ENCODE assay signal across 17 cellular contexts in genomic region chr1:167755568-167756145, GRCh38. TPM values are rescaled to one million over a fixed set of nuclear protein-coding genes. Genes with fewer than 3 reads are reported as not detected.
DNase-seq lines count a peak whose midpoint lies in the region; ATAC-seq and TF ChIP-seq lines count a peak whose summit lies in the region.
"Had no signal": no experiment of that assay in that cellular context is flagged by ENCODE, and none has a peak within 500 bp of the region (broad histone marks: within the 10 kb centered on the region; RNA-seq: fewer than 3 reads in every experiment).

No MANE protein-coding gene starts in this region.

- TF ChIP-seq CTCF in hepatocyte (IDR thresholded peaks at IDR 0.05; ENCODE audit: poor library complexity) (no peak), progenitor cell of endocrine pancreas (IDR thresholded peaks at IDR 0.05; ENCODE audit: unreplicated experiment) (no peak)

- peaks cover 3% of the 10 kb centered on the region for H3K9me3 Mint-ChIP-seq in progenitor cell of endocrine pancreas (ENCODE audit: low read depth)
- H3K9me3 Mint-ChIP-seq in effector memory CD8-positive, alpha-beta T cell, result no peaks in the 10 kb centered on the region
- H3K9me3 Mint-ChIP-seq: CD4-positive, alpha-beta T cell; H9 had no signal

- H3K4me1 ChIP-seq in BLaER1 treated with 17β-estradiol and CSF1 and Interleukin-3, amounts not matched to agents 10 nM and 100 nM, result peaks cover 50 to 89% (median 82%) of the 10 kb centered on the region in 10 experiments
- H3K4me1 ChIP-seq in hepatocyte (ENCODE audit: insufficient read depth), result peaks cover 23% of the 10 kb centered on the region

- H3K27me3 ChIP-seq in BLaER1 treated with 17β-estradiol and CSF1 and Interleukin-3, amounts not matched to agents 10 nM and 100 nM, result no peaks in the 10 kb centered on the region
- no peaks in the 10 kb centered on the region for H3K27me3 ChIP-seq in hepatocyte

- no peak for ATAC-seq in effector memory CD8-positive, alpha-beta T cell (replicated peaks)

- peak overlapping the region; percentile 58 for H3K27ac Mint-ChIP-seq in progenitor cell of endocrine pancreas
- H3K27ac Mint-ChIP-seq in effector memory CD8-positive, alpha-beta T cell, result no peak overlapping the region
- H3K27ac Mint-ChIP-seq: CD4-positive, alpha-beta T cell had no signal

- H3K9me3 ChIP-seq in BLaER1 treated with 17β-estradiol and CSF1 and Interleukin-3, amounts not matched to agents 10 nM and 100 nM (replicated peaks in 1 of 11), result peaks cover 0 to 14% (median 0%) of the 10 kb centered on the region in 11 experiments; a peak in 5 of 22 replicates
- H3K9me3 ChIP-seq in hepatocyte (ENCODE audit: low read depth), result no peaks in the 10 kb centered on the region
- H3K9me3 ChIP-seq: A549 had no signal

- H3K4me2 ChIP-seq in BLaER1 treated with 17β-estradiol and CSF1 and Interleukin-3, amounts not matched to agents 10 nM and 100 nM, result peak overlapping the region in 8 of 11 experiments; percentile 76 to 91 (median 79); a peak in 16 of 22 replicates
- peak overlapping the region; percentile 2 for H3K4me2 ChIP-seq in hepatocyte
- H3K4me2 ChIP-seq: A549 had no signal

- H3K36me3 Mint-ChIP-seq in progenitor cell of endocrine pancreas (ENCODE audit: insufficient read depth), result peaks cover 4% of the 10 kb centered on the region
- no peaks in the 10 kb centered on the region for H3K36me3 Mint-ChIP-seq in effector memory CD8-positive, alpha-beta T cell (ENCODE audit: insufficient read depth)

- DNase-seq in NAMALWA (ENCODE audit: low spot score) (peak; percentile 53), hepatocyte (ENCODE audit: low spot score) (no peak), progenitor cell of endocrine pancreas (ENCODE audit: low spot score, unreplicated experiment) (no peak), NCI-H1105 treated with DMSO at 0.1 percent for 48 hours (lab: John Stamatoyannopoulos, UW) (no peak), DMS 273 (lab: John Stamatoyannopoulos, UW; ENCODE audit: unreplicated experiment) (no peak), G401 (ENCODE audit: low spot score) (no peak)
- DNase-seq in effector memory CD8-positive, alpha-beta T cell, result no peak
- DNase-seq: CD4-positive, alpha-beta T cell; EL; H9; NCI-H1048; NCI-H1694; NCI-H69; NK-92 treated with Interleukin-12 subunit alpha and Interleukin-12 subunit beta, amount 100 ng/mL, for 24 hours had no signal

- peaks cover 0 to 12% (median 7%) of the 10 kb centered on the region in 11 experiments; a peak in 9 of 22 replicates for H3K36me3 ChIP-seq in BLaER1 treated with 17β-estradiol and CSF1 and Interleukin-3, amounts not matched to agents 10 nM and 100 nM
- no peaks in the 10 kb centered on the region for H3K36me3 ChIP-seq in hepatocyte (replicated peaks; ENCODE audit: insufficient read depth, low read depth)

- peak overlapping the region in 7 of 11 experiments; percentile 15 to 91 (median 87); a peak in 13 of 22 replicates for H3K27ac ChIP-seq in BLaER1 treated with 17β-estradiol and CSF1 and Interleukin-3, amounts not matched to agents 10 nM and 100 nM
- peak overlapping the region; percentile 53 for H3K27ac ChIP-seq in hepatocyte
- H3K27ac ChIP-seq: A549, SK-N-MC had no signal

- no peak overlapping the region for H3K4me3 ChIP-seq in BLaER1 treated with 17β-estradiol and CSF1 and Interleukin-3, amounts not matched to agents 10 nM and 100 nM
- H3K4me3 ChIP-seq in hepatocyte, result no peak overlapping the region
- H3K4me3 ChIP-seq: A549, SK-N-MC had no signal

- peaks cover 53% of the 10 kb centered on the region for H3K4me1 Mint-ChIP-seq in progenitor cell of endocrine pancreas (ENCODE audit: low read depth)
- H3K4me1 Mint-ChIP-seq in effector memory CD8-positive, alpha-beta T cell (ENCODE audit: low read depth in 2 of 2), result no peaks in the 10 kb centered on the region

- peaks cover 0 to 63% (median 0%) of the 10 kb centered on the region in 11 experiments; a peak in 5 of 22 replicates for H4K20me1 ChIP-seq in BLaER1 treated with 17β-estradiol and CSF1 and Interleukin-3, amounts not matched to agents 10 nM and 100 nM
- H4K20me1 ChIP-seq in hepatocyte (ENCODE audit: insufficient read depth, poor library complexity, severe bottlenecking), result peaks cover 54% of the 10 kb centered on the region

- no peaks in the 10 kb centered on the region for H3K27me3 Mint-ChIP-seq in progenitor cell of endocrine pancreas
- no peaks in the 10 kb centered on the region for H3K27me3 Mint-ChIP-seq in effector memory CD8-positive, alpha-beta T cell
- H3K27me3 Mint-ChIP-seq: CD4-positive, alpha-beta T cell had no signal

- in situ Hi-C loops in G401 (cut with HindIII; ENCODE audit: low sequenced_read_pairs), result no loop called here

- no peaks in the 10 kb centered on the region for H3K9me2 ChIP-seq in hepatocyte (replicated peaks; ENCODE audit: insufficient read depth)

- no peak overlapping the region for H2AFZ ChIP-seq in hepatocyte

- no peak overlapping the region for H3K4me3 Mint-ChIP-seq in progenitor cell of endocrine pancreas (ENCODE audit: low read depth)
- no peak overlapping the region for H3K4me3 Mint-ChIP-seq in effector memory CD8-positive, alpha-beta T cell
- H3K4me3 Mint-ChIP-seq: CD4-positive, alpha-beta T cell; H9 had no signal

- WGBS in hepatocyte (ENCODE audit: low lambda C conversion rate, missing lambda C conversion rate), result 52% methylated on average over 6 of the region's 6 CpGs

- peaks cover 94% of the 10 kb centered on the region for H3K79me2 ChIP-seq in hepatocyte

- H3K9ac ChIP-seq in BLaER1 treated with 17β-estradiol and CSF1 and Interleukin-3, amounts not matched to agents 10 nM and 100 nM, result peak overlapping the region in 4 of 11 experiments; percentile 21 to 32 (median 29); a peak in 5 of 22 replicates

RNA-seq across cellular contexts. Expression of gene MPZL1, which starts 33.9 kb away (rescaled TPM):
- total RNA-seq in hepatocyte (147 and 176 TPM in 2 replicates), progenitor cell of endocrine pancreas (127 and 133 TPM in 2 replicates)
- polyA plus RNA-seq in hepatocyte, result 202 and 245 TPM in 2 replicates
- total RNA-seq in G401 (2014; rRNA removed; shearing (Covaris generic)), result 94.8 and 155 TPM in 2 replicates
